Comparison of ENCODE assay signal across 1 cellular context in the genomic region with DNA sequence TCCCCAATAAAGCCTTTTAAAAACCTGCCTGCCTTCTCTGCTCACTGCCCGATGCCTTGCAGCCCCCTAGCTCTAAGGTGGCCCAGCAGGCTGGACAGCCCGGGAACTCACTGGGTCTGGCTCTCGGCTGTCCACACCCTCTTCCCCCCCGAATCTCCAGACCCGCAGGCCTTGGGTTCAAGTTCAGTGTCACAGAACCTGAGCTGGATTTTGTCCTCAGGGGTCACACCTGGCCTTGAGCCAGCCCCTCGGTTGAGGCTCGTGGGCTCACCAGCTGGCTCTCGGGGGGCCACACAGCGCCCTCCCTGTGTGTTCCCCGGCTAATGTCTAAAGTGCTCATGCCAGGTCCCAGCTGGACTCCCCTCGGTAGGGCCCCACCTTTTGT.
TF ChIP-seq lines count a peak whose summit lies in the region.

No MANE protein-coding gene starts in this region.

TF ChIP-seq in K562, 482 proteins besides CTCF, POLR2A, EP300 and RAD21:
- TF ChIP-seq NFIC (IDR thresholded peaks at IDR 0.05) (peak; percentile 53), NEUROD1 (IDR thresholded peaks at IDR 0.05; ENCODE audit: borderline replicate concordance, low read depth, low read length, partially characterized antibody) (no peak), POLR2AphosphoS5 (IDR thresholded peaks at IDR 0.05; ENCODE audit: control insufficient read depth, insufficient read depth, low read depth, low read length) (peak; percentile 31), RBFOX2 (IDR thresholded peaks at IDR 0.05; ENCODE audit: low read depth, low read length) (peak; percentile 51), SUPT5H (IDR thresholded peaks at IDR 0.05) (peak; percentile 49; the same call in 1 of the 2 replicates), PHF21A (IDR thresholded peaks at IDR 0.05; ENCODE audit: borderline replicate concordance, low read depth) (no peak), HDGF (IDR thresholded peaks at IDR 0.05) (no peak), GATA2 (CRISPR knock-in tag; IDR thresholded peaks at IDR 0.05) (no peak), ZNF408 (CRISPR knock-in tag; IDR thresholded peaks at IDR 0.05; ENCODE audit: low read depth) (no peak), PML (IDR thresholded peaks at IDR 0.05; ENCODE audit: low read length) (peak; percentile 10; the same call in 1 of the 2 replicates), POLR2AphosphoS2 (IDR thresholded peaks at IDR 0.05; ENCODE audit: low read length) (0 out of 2 replicates have a peak, but pooled peaks have one; percentile 54), MYNN (IDR thresholded peaks at IDR 0.05) (0 out of 2 replicates have a peak, but pooled peaks have one; percentile 9), MYNN (CRISPR knock-in tag; IDR thresholded peaks at IDR 0.05) (no peak)
- TF ChIP-seq, protein P1, sequence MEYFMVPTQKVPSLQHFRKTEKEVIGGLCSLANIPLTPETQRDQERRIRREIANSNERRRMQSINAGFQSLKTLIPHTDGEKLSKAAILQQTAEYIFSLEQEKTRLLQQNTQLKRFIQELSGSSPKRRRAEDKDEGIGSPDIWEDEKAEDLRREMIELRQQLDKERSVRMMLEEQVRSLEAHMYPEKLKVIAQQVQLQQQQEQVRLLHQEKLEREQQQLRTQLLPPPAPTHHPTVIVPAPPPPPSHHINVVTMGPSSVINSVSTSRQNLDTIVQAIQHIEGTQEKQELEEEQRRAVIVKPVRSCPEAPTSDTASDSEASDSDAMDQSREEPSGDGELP (CRISPR knock-in tag; IDR thresholded peaks at IDR 0.05; ENCODE audit: borderline replicate concordance), result peak; percentile 21; the same call in 1 of the 2 replicates
- TF ChIP-seq, protein P2, sequence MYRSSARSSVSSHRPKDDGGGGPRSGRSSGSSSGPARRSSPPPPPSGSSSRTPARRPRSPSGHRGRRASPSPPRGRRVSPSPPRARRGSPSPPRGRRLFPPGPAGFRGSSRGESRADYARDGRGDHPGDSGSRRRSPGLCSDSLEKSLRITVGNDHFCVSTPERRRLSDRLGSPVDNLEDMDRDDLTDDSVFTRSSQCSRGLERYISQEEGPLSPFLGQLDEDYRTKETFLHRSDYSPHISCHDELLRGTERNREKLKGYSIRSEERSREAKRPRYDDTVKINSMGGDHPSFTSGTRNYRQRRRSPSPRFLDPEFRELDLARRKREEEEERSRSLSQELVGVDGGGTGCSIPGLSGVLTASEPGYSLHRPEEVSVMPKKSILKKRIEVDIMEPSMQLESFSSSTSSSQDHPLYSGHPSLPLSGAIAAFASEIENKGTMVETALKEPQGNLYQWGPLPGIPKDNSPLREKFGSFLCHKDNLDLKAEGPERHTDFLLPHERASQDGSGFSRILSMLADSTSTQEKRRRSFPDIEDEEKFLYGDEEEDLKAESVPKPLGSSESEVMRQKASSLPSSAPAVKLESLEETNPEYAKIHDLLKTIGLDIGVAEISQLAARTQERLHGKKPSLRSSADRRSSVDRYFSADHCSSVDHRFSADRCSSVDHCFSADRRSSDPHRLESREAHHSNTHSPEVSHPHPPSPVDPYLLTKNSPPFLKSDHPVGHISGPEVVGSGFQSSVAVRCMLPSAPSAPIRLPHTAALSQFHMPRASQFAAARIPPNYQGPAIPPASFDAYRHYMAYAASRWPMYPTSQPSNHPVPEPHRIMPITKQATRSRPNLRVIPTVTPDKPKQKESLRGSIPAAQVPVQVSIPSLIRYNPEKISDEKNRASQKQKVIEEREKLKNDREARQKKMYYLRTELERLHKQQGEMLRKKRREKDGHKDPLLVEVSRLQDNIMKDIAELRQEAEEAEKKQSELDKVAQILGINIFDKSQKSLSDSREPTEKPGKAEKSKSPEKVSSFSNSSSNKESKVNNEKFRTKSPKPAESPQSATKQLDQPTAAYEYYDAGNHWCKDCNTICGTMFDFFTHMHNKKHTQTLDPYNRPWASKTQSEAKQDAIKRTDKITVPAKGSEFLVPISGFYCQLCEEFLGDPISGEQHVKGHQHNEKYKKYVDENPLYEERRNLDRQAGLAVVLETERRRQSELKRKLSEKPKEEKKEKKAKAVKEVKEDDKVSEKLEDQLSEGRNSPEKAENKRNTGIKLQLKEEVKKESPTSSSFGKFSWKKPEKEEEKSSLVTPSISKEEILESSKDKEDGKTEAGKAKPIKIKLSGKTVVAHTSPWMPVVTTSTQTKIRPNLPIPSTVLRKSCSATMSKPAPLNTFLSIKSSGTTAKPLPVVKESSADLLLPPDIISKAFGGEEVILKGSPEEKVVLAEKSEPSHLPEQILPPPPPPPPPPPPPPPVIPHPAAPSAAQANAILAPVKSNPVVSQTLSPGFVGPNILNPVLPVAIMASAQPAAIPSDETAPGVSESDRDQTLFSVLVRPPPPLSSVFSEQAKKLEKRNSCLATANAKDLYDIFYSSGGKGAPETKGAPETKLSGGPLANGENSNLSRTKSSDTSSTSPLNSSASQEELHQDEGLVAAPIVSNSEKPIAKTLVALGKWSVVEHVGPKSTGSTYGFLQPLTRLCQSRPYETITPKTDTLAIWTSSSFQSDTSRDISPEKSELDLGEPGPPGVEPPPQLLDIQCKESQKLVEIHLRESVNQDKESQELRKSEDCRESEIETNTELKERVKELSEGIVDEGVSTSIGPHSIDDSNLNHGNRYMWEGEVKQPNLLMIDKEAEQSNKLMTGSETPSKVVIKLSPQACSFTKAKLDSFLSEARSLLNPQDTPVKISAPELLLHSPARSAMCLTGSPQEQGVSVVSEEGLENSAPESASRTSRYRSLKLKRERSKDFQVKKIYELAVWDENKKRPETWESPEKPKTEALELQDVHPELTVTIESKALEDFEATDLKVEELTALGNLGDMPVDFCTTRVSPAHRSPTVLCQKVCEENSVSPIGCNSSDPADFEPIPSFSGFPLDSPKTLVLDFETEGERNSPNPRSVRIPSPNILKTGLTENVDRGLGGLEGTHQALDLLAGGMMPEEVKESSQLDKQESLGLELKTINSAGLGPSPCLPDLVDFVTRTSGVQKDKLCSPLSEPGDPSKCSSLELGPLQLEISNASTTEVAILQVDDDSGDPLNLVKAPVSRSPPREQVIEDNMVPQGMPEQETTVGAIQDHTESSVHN (IDR thresholded peaks at IDR 0.05; ENCODE audit: borderline replicate concordance in 1 of 2, low read depth in 1 of 2), result no peak
